ENCODE assay signal across 8 cellular contexts in the genomic region with DNA sequence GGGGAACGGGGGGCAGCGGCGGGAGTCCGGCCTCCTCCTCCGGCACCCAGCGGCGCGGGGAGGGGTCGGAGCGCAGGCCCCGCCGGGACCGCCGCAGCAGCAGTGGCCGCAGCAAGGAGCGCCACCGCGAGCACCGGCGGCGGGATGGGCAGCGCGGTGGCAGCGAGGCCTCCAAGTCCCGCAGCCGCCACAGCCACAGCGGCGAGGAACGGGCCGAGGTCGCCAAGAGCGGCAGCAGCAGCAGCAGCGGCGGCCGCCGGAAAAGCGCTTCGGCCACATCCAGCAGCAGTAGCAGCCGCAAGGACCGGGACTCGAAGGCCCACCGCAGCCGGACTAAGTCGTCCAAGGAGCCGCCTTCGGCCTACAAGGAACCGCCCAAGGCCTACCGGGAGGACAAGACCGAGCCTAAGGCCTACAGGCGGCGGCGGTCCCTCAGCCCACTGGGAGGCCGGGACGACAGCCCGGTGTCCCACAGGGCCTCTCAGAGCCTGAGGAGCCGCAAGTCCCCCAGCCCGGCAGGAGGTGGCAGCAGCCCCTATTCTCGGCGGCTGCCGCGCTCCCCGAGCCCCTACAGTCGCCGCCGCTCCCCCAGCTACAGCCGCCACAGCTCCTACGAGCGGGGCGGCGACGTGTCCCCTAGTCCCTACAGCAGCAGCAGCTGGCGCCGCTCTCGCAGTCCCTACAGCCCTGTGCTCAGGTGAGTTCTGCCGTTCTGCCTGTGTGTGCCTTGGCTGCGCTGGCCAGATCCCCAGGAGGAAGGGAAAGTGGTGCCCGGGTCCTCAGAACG. TPM values are rescaled to one million over a fixed set of nuclear protein-coding genes. Genes with fewer than 3 reads are reported as not detected.
DNase-seq lines count a peak whose midpoint lies in the region; ATAC-seq lines count a peak whose summit lies in the region.

No MANE protein-coding gene starts in this region.

- peak; percentile 15 for ATAC-seq in HG02943 (IDR thresholded peaks at IDR 0.05; ENCODE audit: low read depth, unreplicated experiment)

- H3K4ac ChIP-seq in mesendoderm (ENCODE audit: low read depth, low read length) = peak overlapping the region; percentile 25

- no peaks in the 10 kb centered on the region for H3K36me3 ChIP-seq in effector memory CD4-positive, alpha-beta T cell (ENCODE audit: control insufficient read depth, insufficient read depth, low read length)
- no peaks in the 10 kb centered on the region for H3K36me3 ChIP-seq in mesendoderm (ENCODE audit: control insufficient read depth, insufficient read depth, low read length)

- peak overlapping the region; percentile 98 for H3K27ac ChIP-seq in effector memory CD4-positive, alpha-beta T cell (ENCODE audit: insufficient read depth, low read length, poor library complexity, severe bottlenecking)
- peak overlapping the region; percentile 97 for H3K27ac ChIP-seq in mesendoderm (ENCODE audit: low read depth, low read length)

- H2BK5ac ChIP-seq in mesendoderm (ENCODE audit: low read length) = no peak overlapping the region

- WGBS in mesendoderm (ENCODE audit: extremely low coverage, insufficient coverage, low lambda C conversion rate) = no CpG with 5 or more reads among the region's 78 CpGs

- H3K4me3 ChIP-seq in effector memory CD4-positive, alpha-beta T cell (ENCODE audit: insufficient read depth, low read depth, low read length, poor library complexity, severe bottlenecking) = peak overlapping the region; percentile 97
- peak overlapping the region; percentile 87 for H3K4me3 ChIP-seq in mesendoderm (ENCODE audit: low read length)

- H3K9me3 ChIP-seq in effector memory CD4-positive, alpha-beta T cell (ENCODE audit: control insufficient read depth, low read length) = no peaks in the 10 kb centered on the region

- no peak overlapping the region for H4K5ac ChIP-seq in mesendoderm (ENCODE audit: low read length)

- H3K79me2 ChIP-seq in mesendoderm (ENCODE audit: control insufficient read depth, insufficient read depth, low read length) = peaks cover 43% of the 10 kb centered on the region

- no peaks in the 10 kb centered on the region for H3K79me1 ChIP-seq in mesendoderm (ENCODE audit: low read length)

- peak overlapping the region; percentile 42 for H3K4me2 ChIP-seq in mesendoderm (ENCODE audit: low read length)

- H2BK15ac ChIP-seq in mesendoderm (replicated peaks; ENCODE audit: low read depth) = no peak overlapping the region

- H3K27me3 ChIP-seq in effector memory CD4-positive, alpha-beta T cell (replicated peaks; ENCODE audit: control insufficient read depth, insufficient read depth, low read length, poor library complexity, severe bottlenecking) = no peaks in the 10 kb centered on the region
- H3K27me3 ChIP-seq in mesendoderm (ENCODE audit: insufficient read depth, low read length, poor library complexity) = no peaks in the 10 kb centered on the region

- H3K18ac ChIP-seq in mesendoderm (ENCODE audit: low read length) = peak overlapping the region; percentile 69

- H3K9ac ChIP-seq in mesendoderm (ENCODE audit: low read length) = peak overlapping the region; percentile 97

- peak; percentile 41 for DNase-seq in SIG-M5 treated with dmso at 0.1 percent for 504 hours (lab: John Stamatoyannopoulos, UW; ENCODE audit: unreplicated experiment)
- no peak for DNase-seq in SIG-M5 (lab: John Stamatoyannopoulos, UW)
- DNase-seq in NCI-H446 (lab: John Stamatoyannopoulos, UW) = peak; percentile 7 to 58
- DNase-seq in activated CD8-positive, alpha-beta memory T cell treated with anti-CD3 and anti-CD28 coated beads for 1 hour (ENCODE audit: extremely low read depth in 1 of 2, low read depth in 1 of 2) = peak; percentile 35 to 54
- peak; percentile 44 to 56 (median 49) for DNase-seq in effector memory CD4-positive, alpha-beta T cell
- peak; percentile 88 for DNase-seq in mesendoderm
- DNase-seq in stimulated activated CD8-positive, alpha-beta memory T cell treated with anti-CD3 and anti-CD28 coated beads, Interleukin-15, amount 100 ng/mL, for 24 hours (ENCODE audit: low read depth) = peak; percentile 37

- no peak overlapping the region for H2BK120ac ChIP-seq in mesendoderm (ENCODE audit: low read depth, low read length)

- H4K8ac ChIP-seq in mesendoderm (ENCODE audit: low read depth, low read length) = no peak overlapping the region

- H2AK5ac ChIP-seq in mesendoderm (ENCODE audit: low read length) = no peak overlapping the region

- peak overlapping the region; percentile 95 for H3K56ac ChIP-seq in mesendoderm (ENCODE audit: low read length)

- peaks cover 31% of the 10 kb centered on the region for H3K4me1 ChIP-seq in effector memory CD4-positive, alpha-beta T cell (ENCODE audit: control insufficient read depth, insufficient read depth, low read length, poor library complexity, severe bottlenecking)
- H3K4me1 ChIP-seq in mesendoderm (ENCODE audit: control insufficient read depth, low read depth, low read length) = peaks cover 2% of the 10 kb centered on the region

- H3K23ac ChIP-seq in mesendoderm (ENCODE audit: low read length) = peak overlapping the region; percentile 100

RNA-seq across cellular contexts. Expression of gene CDK13, which starts 1.3 kb away (rescaled TPM):
- 24.9 TPM for polyA plus RNA-seq in mesendoderm (2013, experiment 1 of 2)
- polyA plus RNA-seq in mesendoderm (2013, experiment 2 of 2) = 24.3 TPM
